18 cellular contexts compared by ENCODE assay signal in the genomic region with DNA sequence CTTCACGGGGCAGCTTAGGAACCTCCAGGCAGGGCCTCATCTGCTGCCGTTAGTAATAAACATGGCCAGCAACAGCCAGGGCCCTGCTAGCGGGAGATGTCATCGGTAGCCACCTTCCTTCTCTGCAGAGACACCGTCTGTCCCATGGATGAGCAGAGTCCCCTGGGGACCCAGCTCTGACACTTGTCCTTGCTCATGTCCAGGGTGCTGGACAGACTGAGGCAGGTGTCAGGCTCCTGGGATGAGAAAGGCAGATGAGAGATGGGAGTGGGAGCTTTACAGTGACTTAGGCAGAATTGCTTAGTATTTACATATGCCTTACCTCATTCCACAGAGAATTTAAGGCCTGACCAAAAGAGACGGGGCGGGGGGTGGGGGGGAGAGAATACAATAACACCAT. TPM values are rescaled to one million over a fixed set of nuclear protein-coding genes. Genes with fewer than 3 reads are reported as not detected.
DNase-seq lines count a peak whose midpoint lies in the region; ATAC-seq, FAIRE-seq and TF ChIP-seq lines count a peak whose summit lies in the region.
"Had no signal": no experiment of that assay in that cellular context is flagged by ENCODE, and none has a peak within 500 bp of the region (broad histone marks: within the 10 kb centered on the region; RNA-seq: fewer than 3 reads in every experiment).

No MANE protein-coding gene starts in this region.

- 57 to 77% (median 70%) methylated on average over 6 to 7 of the region's 7 CpGs for WGBS in stomach, 5 donors
- WGBS in adrenal gland, 4 donors: 35 to 78% (median 73%) methylated on average over 2 to 7 of the region's 7 CpGs

- no peaks in the 10 kb centered on the region for H3K9me3 Mint-ChIP-seq in stimulated activated naive CD8-positive, alpha-beta T cell treated with anti-CD3 and anti-CD28 coated beads, Interleukin-15, amount 100 ng/mL, for 72 hours
- H3K9me3 Mint-ChIP-seq: activated CD4-positive, alpha-beta memory T cell treated with anti-CD3 and anti-CD28 coated beads for 36 hours; activated T-cell treated with anti-CD3 and anti-CD28 coated beads, Interleukin-2, amount 50 U/mL, for 72 hours had no signal

- H3K4me1 Mint-ChIP-seq in stimulated activated naive CD8-positive, alpha-beta T cell treated with anti-CD3 and anti-CD28 coated beads, Interleukin-15, amount 100 ng/mL, for 72 hours: peaks cover 6% of the 10 kb centered on the region

- intact Hi-C loops in kidney (cut with DNase I): no loop called here
- intact Hi-C loops in stomach (cut with DNase I; ENCODE audit: low total_unique reads): no loop called here
- intact Hi-C loops in adrenal gland (cut with DNase I): no loop called here

- no peak for DNase-seq in HEK293T (ENCODE audit: extremely low spot score)
- peak; percentile 61 for DNase-seq in astrocyte of the hippocampus (ENCODE audit: low read depth, low spot score)
- no peak for DNase-seq in kidney
- DNase-seq in stomach: no peak
- no peak for DNase-seq in OCI-M1 (lab: John Stamatoyannopoulos, UW)
- no peak for DNase-seq in stimulated activated naive CD8-positive, alpha-beta T cell treated with anti-CD3 and anti-CD28 coated beads, Interleukin-15, amount 100 ng/mL, for 72 hours
- DNase-seq in adrenal gland: no peak
- DNase-seq: activated CD4-positive, alpha-beta memory T cell treated with anti-CD3 and anti-CD28 coated beads for 36 hours; activated T-cell treated with anti-CD3 and anti-CD28 coated beads, Interleukin-2, amount 50 U/mL, for 72 hours; erythroblast; heart left ventricle; NCI-H1436; NCI-H226 had no signal

- H3K27me3 ChIP-seq in stomach (no peaks in the 10 kb centered on the region), adrenal gland (no peaks in the 10 kb centered on the region)
- H3K27me3 ChIP-seq: heart left ventricle had no signal

- no peak for TF ChIP-seq EP300 in stomach (IDR thresholded peaks at IDR 0.05)

- no peak overlapping the region for H3K4me3 ChIP-seq in kidney (ENCODE audit: low read length in 2 of 2)
- no peak overlapping the region for H3K4me3 ChIP-seq in stomach
- no peak overlapping the region for H3K4me3 ChIP-seq in adrenal gland
- H3K4me3 ChIP-seq: coronary artery, heart left ventricle had no signal

- H3K27ac ChIP-seq in kidney (ENCODE audit: low read depth in 2 of 2, low read length in 2 of 2): peak overlapping the region; percentile 48 to 59
- peak overlapping the region; percentile 83 to 94 (median 89) for H3K27ac ChIP-seq in stomach
- H3K27ac ChIP-seq in adrenal gland: no peak overlapping the region
- H3K27ac ChIP-seq: coronary artery had no signal

- no peak overlapping the region for H3K4me3 Mint-ChIP-seq in stimulated activated naive CD8-positive, alpha-beta T cell treated with anti-CD3 and anti-CD28 coated beads, Interleukin-15, amount 100 ng/mL, for 72 hours
- H3K4me3 Mint-ChIP-seq: activated CD4-positive, alpha-beta memory T cell treated with anti-CD3 and anti-CD28 coated beads for 36 hours; activated T-cell treated with anti-CD3 and anti-CD28 coated beads, Interleukin-2, amount 50 U/mL, for 72 hours had no signal

- no peak for ATAC-seq in HG02759 (IDR thresholded peaks at IDR 0.05; ENCODE audit: unreplicated experiment)
- ATAC-seq in stimulated activated naive CD8-positive, alpha-beta T cell treated with anti-CD3 and anti-CD28 coated beads, Interleukin-15, amount 100 ng/mL, for 72 hours: no peak
- ATAC-seq: activated T-cell treated with anti-CD3 and anti-CD28 coated beads, Interleukin-2, amount 50 U/mL, for 72 hours; heart left ventricle; SK-N-SH treated with all-trans-retinoic acid at 6 μM for 48 hours had no signal

- no peak for TF ChIP-seq POLR2A in stomach (IDR thresholded peaks at IDR 0.05)
- TF ChIP-seq POLR2A in adrenal gland (IDR thresholded peaks at IDR 0.05): no peak

- no peak for FAIRE-seq in kidney (lab: Jason Lieb, UNC)
- FAIRE-seq: GM19239 had no signal

- peak overlapping the region in 1 of 2 donors; percentile 52 for H3K9ac ChIP-seq in kidney (ENCODE audit: low read length in 2 of 2)

- H3K36me3 ChIP-seq in kidney (ENCODE audit: control insufficient read depth in 1 of 2, insufficient read depth in 2 of 2, low read length in 2 of 2) (no peaks in the 10 kb centered on the region), stomach (peaks cover 0 to 36% (median 3%) of the 10 kb centered on the region in 4 donors), adrenal gland (replicated peaks in 1 of 2) (peaks cover 0 to 4% of the 10 kb centered on the region in 2 donors)

- peaks cover 20 to 35% of the 10 kb centered on the region in 2 donors for H3K4me1 ChIP-seq in kidney (ENCODE audit: control insufficient read depth in 1 of 2, insufficient read depth in 1 of 2, low read depth in 1 of 2, low read length in 2 of 2)
- peaks cover 63 to 96% (median 87%) of the 10 kb centered on the region in 4 donors for H3K4me1 ChIP-seq in stomach
- H3K4me1 ChIP-seq in adrenal gland (replicated peaks in 1 of 2): peaks cover 30 to 43% of the 10 kb centered on the region in 2 donors

- POLR2A ChIA-PET in HEK293T (lab: Yijun Ruan, JAX): interaction anchor here (1.0 to 1.6 kb wide), 3 partner anchors 11 to 24 kb away, joined by 3 to 6 read pairs (median 4); no protein-coding TSS in a partner anchor

- H3K9me3 ChIP-seq in kidney (ENCODE audit: control insufficient read depth in 1 of 2, low read length in 2 of 2) (no peaks in the 10 kb centered on the region), stomach (no peaks in the 10 kb centered on the region), adrenal gland (replicated peaks in 1 of 3) (no peaks in the 10 kb centered on the region)
- H3K9me3 ChIP-seq: heart left ventricle had no signal

- CTCF ChIA-PET in HEK293T (lab: Yijun Ruan, JAX): interaction anchor here (0.6 to 2.6 kb wide), 4 partner anchors 12 to 39 kb away, joined by 3 to 13 read pairs (median 6); a partner anchor contains a TSS

- TF ChIP-seq CTCF in kidney (IDR thresholded peaks at IDR 0.05; ENCODE audit: borderline replicate concordance, extremely low read depth, insufficient read depth) (no peak), stomach (IDR thresholded peaks at IDR 0.05) (no peak), adrenal gland (IDR thresholded peaks at IDR 0.05) (no peak)

- no peak overlapping the region for H3K27ac Mint-ChIP-seq in stimulated activated naive CD8-positive, alpha-beta T cell treated with anti-CD3 and anti-CD28 coated beads, Interleukin-15, amount 100 ng/mL, for 72 hours
- H3K27ac Mint-ChIP-seq: activated CD4-positive, alpha-beta memory T cell treated with anti-CD3 and anti-CD28 coated beads for 36 hours; activated T-cell treated with anti-CD3 and anti-CD28 coated beads, Interleukin-2, amount 50 U/mL, for 72 hours; progenitor cell of endocrine pancreas had no signal

- H3K27me3 Mint-ChIP-seq in stimulated activated naive CD8-positive, alpha-beta T cell treated with anti-CD3 and anti-CD28 coated beads, Interleukin-15, amount 100 ng/mL, for 72 hours: no peaks in the 10 kb centered on the region
- H3K27me3 Mint-ChIP-seq: activated CD4-positive, alpha-beta memory T cell treated with anti-CD3 and anti-CD28 coated beads for 36 hours had no signal

TF ChIP-seq in HEK293T, 16 proteins besides CTCF, POLR2A, EP300 and RAD21:
- TF ChIP-seq HDGF (IDR thresholded peaks at IDR 0.05; ENCODE audit: borderline replicate concordance) (peak; percentile 56; the same call in 1 of the 2 replicates), FOXK2 (IDR thresholded peaks at IDR 0.05) (no peak)

RNA-seq across cellular contexts. Expression of a gene that starts 25.0 kb away (rescaled TPM):
- 276 TPM for total RNA-seq in kidney
- polyA plus RNA-seq in kidney (ENCODE audit: insufficient read depth, low read depth, low replicate concordance): 175 TPM
- total RNA-seq in stomach: 100 to 1,000 TPM; 224 to 739 (median 358) TPM
- 100 to 1,000 TPM; 128 to 171 (median 161) TPM for polyA plus RNA-seq in stomach
- total RNA-seq in adrenal gland: 100 to 1,000 TPM; 117 to 214 (median 199) TPM
- polyA plus RNA-seq in adrenal gland: 100 to 1,000 TPM; 110 to 366 (median 258) TPM

Comparison
In these comparisons a context has a peak if more than half of its experiments do, and no peak if none do; other contexts are left out.
1. H3K27ac ChIP-seq: peak in kidney (2 of 2) and stomach (5 of 5); none in adrenal gland (0 of 5).